In genomic region chr2:197950754-197951153, GRCh38 we compare ENCODE assay signal across 24 cellular contexts.
DNase-seq lines count a peak whose midpoint lies in the region; ATAC-seq and TF ChIP-seq lines count a peak whose summit lies in the region.
"Had no signal": no experiment of that assay in that cellular context is flagged by ENCODE, and none has a peak within 500 bp of the region (broad histone marks: within the 10 kb centered on the region; RNA-seq: fewer than 3 reads in every experiment).

No MANE protein-coding gene starts in this region.

- H3K9me3 ChIP-seq in heart left ventricle = peaks cover 0 to 3% (median 0%) of the 10 kb centered on the region in 12 donors
- H3K9me3 ChIP-seq in right cardiac atrium (ENCODE audit: control insufficient read depth, low read length) = no peaks in the 10 kb centered on the region
- no peaks in the 10 kb centered on the region for H3K9me3 ChIP-seq in gastrocnemius medialis
- H3K9me3 ChIP-seq in prostate gland = no peaks in the 10 kb centered on the region
- H3K9me3 ChIP-seq: Caco-2, HAP-1 had no signal

- H3K4me3 ChIP-seq in heart left ventricle (no peak overlapping the region), right cardiac atrium (ENCODE audit: low read length) (no peak overlapping the region), epithelial cell of esophagus (ENCODE audit: low read length) (no peak overlapping the region), gastrocnemius medialis (no peak overlapping the region), prostate gland (no peak overlapping the region)
- H3K4me3 ChIP-seq: GM23338, HAP-1, K562, PC-9 had no signal

- H3K9me3 Mint-ChIP-seq in nephron = no peaks in the 10 kb centered on the region
- H3K9me3 Mint-ChIP-seq: GM23338 had no signal

- TF ChIP-seq CTCF in heart left ventricle (IDR thresholded peaks at IDR 0.05) = no peak
- no peak for TF ChIP-seq CTCF in epithelial cell of esophagus (IDR thresholded peaks at IDR 0.05; ENCODE audit: insufficient read depth, low read depth, low read length, missing control alignments)
- no peak for TF ChIP-seq CTCF in nephron (IDR thresholded peaks at IDR 0.05; ENCODE audit: unreplicated experiment in 3 of 3)
- no peak for TF ChIP-seq CTCF in gastrocnemius medialis (IDR thresholded peaks at IDR 0.05 in 4 of 5, conservative IDR thresholded peaks at IDR 0.05 in 1 of 5)
- TF ChIP-seq CTCF in prostate gland (IDR thresholded peaks at IDR 0.05) = no peak

- H3K27ac ChIP-seq in heart left ventricle (peak overlapping the region in 7 of 12 donors; percentile 23 to 54 (median 42)), right cardiac atrium (ENCODE audit: low read length) (no peak overlapping the region), gastrocnemius medialis (peak overlapping the region in 3 of 4 donors; percentile 44 to 48 (median 44)), prostate gland (no peak overlapping the region)
- H3K27ac ChIP-seq: HL-60, PC-9 had no signal

- 54 to 79% (median 58%) methylated on average over 1 of the region's 1 CpG for WGBS in heart left ventricle, 4 donors
- 81% methylated on average over 1 of the region's 1 CpG for WGBS in right cardiac atrium
- WGBS in prostate gland = 80% methylated on average over 1 of the region's 1 CpG

- H3K27ac Mint-ChIP-seq in nephron = peak overlapping the region in 2 of 3 experiments; percentile 40 to 54

- peaks cover 48% of the 10 kb centered on the region for H3K4me1 Mint-ChIP-seq in nephron

- peaks cover 0 to 77% (median 32%) of the 10 kb centered on the region in 12 donors for H3K4me1 ChIP-seq in heart left ventricle
- peaks cover 11% of the 10 kb centered on the region for H3K4me1 ChIP-seq in right cardiac atrium (ENCODE audit: control insufficient read depth, insufficient read depth, low read length)
- peaks cover 47 to 49% of the 10 kb centered on the region in 2 donors for H3K4me1 ChIP-seq in gastrocnemius medialis
- no peaks in the 10 kb centered on the region for H3K4me1 ChIP-seq in prostate gland (replicated peaks)
- H3K4me1 ChIP-seq: Caco-2, HAP-1 had no signal

- DNase-seq in heart left ventricle (no peak), right cardiac atrium (no peak), epithelial cell of esophagus (ENCODE audit: low read depth) (peak; percentile 52), gastrocnemius medialis (no peak), T1000 (lab: John Stamatoyannopoulos, UW) (no peak), prostate gland (ENCODE audit: low spot score) (no peak)
- DNase-seq: Caco-2; CD4-positive, CD25-positive, alpha-beta regulatory T cell; DMS 273 treated with DMSO at 0.1 percent for 48 hours; DMS79 treated with DMSO at 0.1 percent for 48 hours; NCI-H1105 treated with DMSO at 0.1 percent for 48 hours; NCI-H2081; NCI-H510A treated with DMSO at 0.1 percent for 48 hours; NCI-H748 treated with DMSO at 0.1 percent for 48 hours; PC-9; RPMI8226 had no signal

- TF ChIP-seq POLR2A in heart left ventricle (IDR thresholded peaks at IDR 0.05) = no peak
- no peak for TF ChIP-seq POLR2A in gastrocnemius medialis (IDR thresholded peaks at IDR 0.05)
- no peak for TF ChIP-seq POLR2A in prostate gland (IDR thresholded peaks at IDR 0.05)

- in situ Hi-C loops in gastrocnemius medialis (cut with MboI; ENCODE audit: low sequenced_read_pairs in 4 of 4) = no loop called here

- intact Hi-C loops in heart left ventricle (cut with DNase I) = loop anchor here in 3 of 10 donors (10.0 kb wide), 2 partner anchors 66 to 146 kb away; partner anchors contain the start of gene PLCL1 (in 2 of the 3)
- intact Hi-C loops in right cardiac atrium (cut with DNase I) = loop anchor here in 1 of 4 donors (10.0 kb wide), 1 partner anchor 146 kb away; the partner anchor contains the start of gene PLCL1
- intact Hi-C loops in gastrocnemius medialis (cut with DNase I; ENCODE audit: low total_unique reads) = no loop called here
- intact Hi-C loops in prostate gland (cut with DNase I) = no loop called here

- H3K36me3 Mint-ChIP-seq in nephron (ENCODE audit: low read depth) = no peaks in the 10 kb centered on the region

- ATAC-seq in heart left ventricle = peak in 2 of 4 donors; percentile 38 to 50
- no peak for ATAC-seq in right cardiac atrium
- peak; percentile 85 to 91 for ATAC-seq in gastrocnemius medialis
- ATAC-seq in GM21390 (IDR thresholded peaks at IDR 0.05; ENCODE audit: unreplicated experiment) = no peak
- ATAC-seq: GM23338, HepG2, K562, SK-N-SH treated with all-trans-retinoic acid at 6 μM for 48 hours had no signal

- H3K36me3 ChIP-seq in heart left ventricle = no peaks in the 10 kb centered on the region
- no peaks in the 10 kb centered on the region for H3K36me3 ChIP-seq in gastrocnemius medialis
- H3K36me3 ChIP-seq in prostate gland = no peaks in the 10 kb centered on the region
- H3K36me3 ChIP-seq: HAP-1 had no signal

- H3K4me3 Mint-ChIP-seq in nephron = no peak overlapping the region
- H3K4me3 Mint-ChIP-seq: GM23338 had no signal

- no peaks in the 10 kb centered on the region for H3K27me3 Mint-ChIP-seq in nephron (ENCODE audit: low read depth)
- H3K27me3 Mint-ChIP-seq: CD4-positive, CD25-positive, alpha-beta regulatory T cell had no signal

- H3K27me3 ChIP-seq in heart left ventricle (no peaks in the 10 kb centered on the region), right cardiac atrium (ENCODE audit: control insufficient read depth, insufficient read depth) (no peaks in the 10 kb centered on the region), gastrocnemius medialis (no peaks in the 10 kb centered on the region), prostate gland (replicated peaks; ENCODE audit: insufficient read depth) (no peaks in the 10 kb centered on the region)

Comparison
In these comparisons a context has a peak if more than half of its experiments do, and no peak if none do; other contexts are left out.
1. H3K27ac ChIP-seq: peak in heart left ventricle (7 of 12) and gastrocnemius medialis (3 of 4); none in right cardiac atrium (single experiment) and prostate gland (0 of 2).
2. ATAC-seq: peak in gastrocnemius medialis (2 of 2); none in right cardiac atrium (0 of 2) and GM21390 (single experiment).